In the genomic region with DNA sequence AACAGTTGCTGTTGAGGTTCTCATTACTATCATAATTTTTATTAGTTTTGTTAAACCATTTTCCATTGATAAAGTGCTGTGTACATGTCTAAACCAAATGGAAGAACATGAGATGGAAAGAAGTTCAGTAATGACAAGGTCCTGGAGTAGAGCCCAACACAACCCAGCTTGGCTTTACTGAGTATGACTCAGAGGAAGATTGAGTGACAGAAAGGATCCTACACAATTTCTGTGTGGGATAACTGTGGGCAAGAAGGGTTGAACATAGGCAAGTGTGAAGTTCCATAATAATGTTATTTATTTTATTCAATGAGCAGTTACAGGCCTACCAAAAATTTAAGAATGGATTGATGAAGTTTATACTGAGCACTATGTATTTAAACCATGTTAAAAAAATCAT, we compare ENCODE assay signal across 2 cellular contexts.
TF ChIP-seq lines count a peak whose summit lies in the region.

No MANE protein-coding gene starts in this region.

TF ChIP-seq in SK-N-SH, 30 proteins besides CTCF, POLR2A, EP300 and RAD21 (continued from another document):
- TF ChIP-seq, protein P1, sequence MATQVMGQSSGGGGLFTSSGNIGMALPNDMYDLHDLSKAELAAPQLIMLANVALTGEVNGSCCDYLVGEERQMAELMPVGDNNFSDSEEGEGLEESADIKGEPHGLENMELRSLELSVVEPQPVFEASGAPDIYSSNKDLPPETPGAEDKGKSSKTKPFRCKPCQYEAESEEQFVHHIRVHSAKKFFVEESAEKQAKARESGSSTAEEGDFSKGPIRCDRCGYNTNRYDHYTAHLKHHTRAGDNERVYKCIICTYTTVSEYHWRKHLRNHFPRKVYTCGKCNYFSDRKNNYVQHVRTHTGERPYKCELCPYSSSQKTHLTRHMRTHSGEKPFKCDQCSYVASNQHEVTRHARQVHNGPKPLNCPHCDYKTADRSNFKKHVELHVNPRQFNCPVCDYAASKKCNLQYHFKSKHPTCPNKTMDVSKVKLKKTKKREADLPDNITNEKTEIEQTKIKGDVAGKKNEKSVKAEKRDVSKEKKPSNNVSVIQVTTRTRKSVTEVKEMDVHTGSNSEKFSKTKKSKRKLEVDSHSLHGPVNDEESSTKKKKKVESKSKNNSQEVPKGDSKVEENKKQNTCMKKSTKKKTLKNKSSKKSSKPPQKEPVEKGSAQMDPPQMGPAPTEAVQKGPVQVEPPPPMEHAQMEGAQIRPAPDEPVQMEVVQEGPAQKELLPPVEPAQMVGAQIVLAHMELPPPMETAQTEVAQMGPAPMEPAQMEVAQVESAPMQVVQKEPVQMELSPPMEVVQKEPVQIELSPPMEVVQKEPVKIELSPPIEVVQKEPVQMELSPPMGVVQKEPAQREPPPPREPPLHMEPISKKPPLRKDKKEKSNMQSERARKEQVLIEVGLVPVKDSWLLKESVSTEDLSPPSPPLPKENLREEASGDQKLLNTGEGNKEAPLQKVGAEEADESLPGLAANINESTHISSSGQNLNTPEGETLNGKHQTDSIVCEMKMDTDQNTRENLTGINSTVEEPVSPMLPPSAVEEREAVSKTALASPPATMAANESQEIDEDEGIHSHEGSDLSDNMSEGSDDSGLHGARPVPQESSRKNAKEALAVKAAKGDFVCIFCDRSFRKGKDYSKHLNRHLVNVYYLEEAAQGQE (IDR thresholded peaks at IDR 0.05; ENCODE audit: low read depth, low read length) = no peak
- TF ChIP-seq NFIC (IDR thresholded peaks at IDR 0.05; ENCODE audit: borderline replicate concordance) (peak; percentile 35), MEF2A (IDR thresholded peaks at IDR 0.05; ENCODE audit: borderline replicate concordance, low read depth) (no peak), FOXJ3 (CRISPR knock-in tag; IDR thresholded peaks at IDR 0.05) (no peak), FOSL2 (IDR thresholded peaks at IDR 0.05; ENCODE audit: borderline replicate concordance, low read depth) (peak; percentile 42), FOXM1 (IDR thresholded peaks at IDR 0.05; ENCODE audit: low read depth) (no peak), ELF1 (IDR thresholded peaks at IDR 0.05) (no peak), TAF1 (IDR thresholded peaks at IDR 0.05; ENCODE audit: borderline replicate concordance, low read depth, low read length) (no peak)
- TF ChIP-seq, protein P2, sequence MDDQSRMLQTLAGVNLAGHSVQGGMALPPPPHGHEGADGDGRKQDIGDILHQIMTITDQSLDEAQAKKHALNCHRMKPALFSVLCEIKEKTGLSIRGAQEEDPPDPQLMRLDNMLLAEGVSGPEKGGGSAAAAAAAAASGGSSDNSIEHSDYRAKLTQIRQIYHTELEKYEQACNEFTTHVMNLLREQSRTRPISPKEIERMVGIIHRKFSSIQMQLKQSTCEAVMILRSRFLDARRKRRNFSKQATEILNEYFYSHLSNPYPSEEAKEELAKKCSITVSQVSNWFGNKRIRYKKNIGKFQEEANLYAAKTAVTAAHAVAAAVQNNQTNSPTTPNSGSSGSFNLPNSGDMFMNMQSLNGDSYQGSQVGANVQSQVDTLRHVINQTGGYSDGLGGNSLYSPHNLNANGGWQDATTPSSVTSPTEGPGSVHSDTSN (IDR thresholded peaks at IDR 0.05) = peak; percentile 71
- TF ChIP-seq, protein P3, sequence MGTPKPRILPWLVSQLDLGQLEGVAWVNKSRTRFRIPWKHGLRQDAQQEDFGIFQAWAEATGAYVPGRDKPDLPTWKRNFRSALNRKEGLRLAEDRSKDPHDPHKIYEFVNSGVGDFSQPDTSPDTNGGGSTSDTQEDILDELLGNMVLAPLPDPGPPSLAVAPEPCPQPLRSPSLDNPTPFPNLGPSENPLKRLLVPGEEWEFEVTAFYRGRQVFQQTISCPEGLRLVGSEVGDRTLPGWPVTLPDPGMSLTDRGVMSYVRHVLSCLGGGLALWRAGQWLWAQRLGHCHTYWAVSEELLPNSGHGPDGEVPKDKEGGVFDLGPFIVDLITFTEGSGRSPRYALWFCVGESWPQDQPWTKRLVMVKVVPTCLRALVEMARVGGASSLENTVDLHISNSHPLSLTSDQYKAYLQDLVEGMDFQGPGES (IDR thresholded peaks at IDR 0.05; ENCODE audit: low read depth, low read length) = no peak
- TF ChIP-seq, protein P4, sequence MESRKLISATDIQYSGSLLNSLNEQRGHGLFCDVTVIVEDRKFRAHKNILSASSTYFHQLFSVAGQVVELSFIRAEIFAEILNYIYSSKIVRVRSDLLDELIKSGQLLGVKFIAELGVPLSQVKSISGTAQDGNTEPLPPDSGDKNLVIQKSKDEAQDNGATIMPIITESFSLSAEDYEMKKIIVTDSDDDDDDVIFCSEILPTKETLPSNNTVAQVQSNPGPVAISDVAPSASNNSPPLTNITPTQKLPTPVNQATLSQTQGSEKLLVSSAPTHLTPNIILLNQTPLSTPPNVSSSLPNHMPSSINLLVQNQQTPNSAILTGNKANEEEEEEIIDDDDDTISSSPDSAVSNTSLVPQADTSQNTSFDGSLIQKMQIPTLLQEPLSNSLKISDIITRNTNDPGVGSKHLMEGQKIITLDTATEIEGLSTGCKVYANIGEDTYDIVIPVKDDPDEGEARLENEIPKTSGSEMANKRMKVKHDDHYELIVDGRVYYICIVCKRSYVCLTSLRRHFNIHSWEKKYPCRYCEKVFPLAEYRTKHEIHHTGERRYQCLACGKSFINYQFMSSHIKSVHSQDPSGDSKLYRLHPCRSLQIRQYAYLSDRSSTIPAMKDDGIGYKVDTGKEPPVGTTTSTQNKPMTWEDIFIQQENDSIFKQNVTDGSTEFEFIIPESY (IDR thresholded peaks at IDR 0.05; ENCODE audit: borderline replicate concordance, low read depth) = no peak
- TF ChIP-seq, protein P5, sequence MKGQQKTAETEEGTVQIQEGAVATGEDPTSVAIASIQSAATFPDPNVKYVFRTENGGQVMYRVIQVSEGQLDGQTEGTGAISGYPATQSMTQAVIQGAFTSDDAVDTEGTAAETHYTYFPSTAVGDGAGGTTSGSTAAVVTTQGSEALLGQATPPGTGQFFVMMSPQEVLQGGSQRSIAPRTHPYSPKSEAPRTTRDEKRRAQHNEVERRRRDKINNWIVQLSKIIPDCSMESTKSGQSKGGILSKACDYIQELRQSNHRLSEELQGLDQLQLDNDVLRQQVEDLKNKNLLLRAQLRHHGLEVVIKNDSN (IDR thresholded peaks at IDR 0.05; ENCODE audit: borderline replicate concordance, low read depth) = no peak

TF ChIP-seq in SK-N-SH treated with all-trans-retinoic acid at 6 μM for 48 hours, 23 proteins besides CTCF, POLR2A, EP300 and RAD21 (continued from another document):
- TF ChIP-seq, protein P6, sequence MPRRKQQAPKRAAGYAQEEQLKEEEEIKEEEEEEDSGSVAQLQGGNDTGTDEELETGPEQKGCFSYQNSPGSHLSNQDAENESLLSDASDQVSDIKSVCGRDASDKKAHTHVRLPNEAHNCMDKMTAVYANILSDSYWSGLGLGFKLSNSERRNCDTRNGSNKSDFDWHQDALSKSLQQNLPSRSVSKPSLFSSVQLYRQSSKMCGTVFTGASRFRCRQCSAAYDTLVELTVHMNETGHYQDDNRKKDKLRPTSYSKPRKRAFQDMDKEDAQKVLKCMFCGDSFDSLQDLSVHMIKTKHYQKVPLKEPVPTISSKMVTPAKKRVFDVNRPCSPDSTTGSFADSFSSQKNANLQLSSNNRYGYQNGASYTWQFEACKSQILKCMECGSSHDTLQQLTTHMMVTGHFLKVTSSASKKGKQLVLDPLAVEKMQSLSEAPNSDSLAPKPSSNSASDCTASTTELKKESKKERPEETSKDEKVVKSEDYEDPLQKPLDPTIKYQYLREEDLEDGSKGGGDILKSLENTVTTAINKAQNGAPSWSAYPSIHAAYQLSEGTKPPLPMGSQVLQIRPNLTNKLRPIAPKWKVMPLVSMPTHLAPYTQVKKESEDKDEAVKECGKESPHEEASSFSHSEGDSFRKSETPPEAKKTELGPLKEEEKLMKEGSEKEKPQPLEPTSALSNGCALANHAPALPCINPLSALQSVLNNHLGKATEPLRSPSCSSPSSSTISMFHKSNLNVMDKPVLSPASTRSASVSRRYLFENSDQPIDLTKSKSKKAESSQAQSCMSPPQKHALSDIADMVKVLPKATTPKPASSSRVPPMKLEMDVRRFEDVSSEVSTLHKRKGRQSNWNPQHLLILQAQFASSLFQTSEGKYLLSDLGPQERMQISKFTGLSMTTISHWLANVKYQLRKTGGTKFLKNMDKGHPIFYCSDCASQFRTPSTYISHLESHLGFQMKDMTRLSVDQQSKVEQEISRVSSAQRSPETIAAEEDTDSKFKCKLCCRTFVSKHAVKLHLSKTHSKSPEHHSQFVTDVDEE (CRISPR knock-in tag; IDR thresholded peaks at IDR 0.05) = no peak
- TF ChIP-seq SNAI2 (CRISPR knock-in tag; IDR thresholded peaks at IDR 0.05) = no peak
- TF ChIP-seq CSDC2 (CRISPR knock-in tag; IDR thresholded peaks at IDR 0.05) = no peak
- TF ChIP-seq, protein P7, sequence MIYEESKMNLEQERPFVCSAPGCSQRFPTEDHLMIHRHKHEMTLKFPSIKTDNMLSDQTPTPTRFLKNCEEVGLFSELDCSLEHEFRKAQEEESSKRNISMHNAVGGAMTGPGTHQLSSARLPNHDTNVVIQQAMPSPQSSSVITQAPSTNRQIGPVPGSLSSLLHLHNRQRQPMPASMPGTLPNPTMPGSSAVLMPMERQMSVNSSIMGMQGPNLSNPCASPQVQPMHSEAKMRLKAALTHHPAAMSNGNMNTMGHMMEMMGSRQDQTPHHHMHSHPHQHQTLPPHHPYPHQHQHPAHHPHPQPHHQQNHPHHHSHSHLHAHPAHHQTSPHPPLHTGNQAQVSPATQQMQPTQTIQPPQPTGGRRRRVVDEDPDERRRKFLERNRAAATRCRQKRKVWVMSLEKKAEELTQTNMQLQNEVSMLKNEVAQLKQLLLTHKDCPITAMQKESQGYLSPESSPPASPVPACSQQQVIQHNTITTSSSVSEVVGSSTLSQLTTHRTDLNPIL (CRISPR knock-in tag; IDR thresholded peaks at IDR 0.05; ENCODE audit: low read depth) = no peak
- TF ChIP-seq ZC3H10 (CRISPR knock-in tag; IDR thresholded peaks at IDR 0.05) = no peak
- no peak for TF ChIP-seq ZFP3 (CRISPR knock-in tag; IDR thresholded peaks at IDR 0.05)
- TF ChIP-seq ZNF565 (CRISPR knock-in tag; conservative IDR thresholded peaks at IDR 0.05; ENCODE audit: low read depth) = no peak
- TF ChIP-seq, protein P8, sequence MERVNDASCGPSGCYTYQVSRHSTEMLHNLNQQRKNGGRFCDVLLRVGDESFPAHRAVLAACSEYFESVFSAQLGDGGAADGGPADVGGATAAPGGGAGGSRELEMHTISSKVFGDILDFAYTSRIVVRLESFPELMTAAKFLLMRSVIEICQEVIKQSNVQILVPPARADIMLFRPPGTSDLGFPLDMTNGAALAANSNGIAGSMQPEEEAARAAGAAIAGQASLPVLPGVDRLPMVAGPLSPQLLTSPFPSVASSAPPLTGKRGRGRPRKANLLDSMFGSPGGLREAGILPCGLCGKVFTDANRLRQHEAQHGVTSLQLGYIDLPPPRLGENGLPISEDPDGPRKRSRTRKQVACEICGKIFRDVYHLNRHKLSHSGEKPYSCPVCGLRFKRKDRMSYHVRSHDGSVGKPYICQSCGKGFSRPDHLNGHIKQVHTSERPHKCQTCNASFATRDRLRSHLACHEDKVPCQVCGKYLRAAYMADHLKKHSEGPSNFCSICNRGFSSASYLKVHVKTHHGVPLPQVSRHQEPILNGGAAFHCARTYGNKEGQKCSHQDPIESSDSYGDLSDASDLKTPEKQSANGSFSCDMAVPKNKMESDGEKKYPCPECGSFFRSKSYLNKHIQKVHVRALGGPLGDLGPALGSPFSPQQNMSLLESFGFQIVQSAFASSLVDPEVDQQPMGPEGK (CRISPR knock-in tag; IDR thresholded peaks at IDR 0.05; ENCODE audit: borderline replicate concordance) = no peak
- TF ChIP-seq, protein P9, sequence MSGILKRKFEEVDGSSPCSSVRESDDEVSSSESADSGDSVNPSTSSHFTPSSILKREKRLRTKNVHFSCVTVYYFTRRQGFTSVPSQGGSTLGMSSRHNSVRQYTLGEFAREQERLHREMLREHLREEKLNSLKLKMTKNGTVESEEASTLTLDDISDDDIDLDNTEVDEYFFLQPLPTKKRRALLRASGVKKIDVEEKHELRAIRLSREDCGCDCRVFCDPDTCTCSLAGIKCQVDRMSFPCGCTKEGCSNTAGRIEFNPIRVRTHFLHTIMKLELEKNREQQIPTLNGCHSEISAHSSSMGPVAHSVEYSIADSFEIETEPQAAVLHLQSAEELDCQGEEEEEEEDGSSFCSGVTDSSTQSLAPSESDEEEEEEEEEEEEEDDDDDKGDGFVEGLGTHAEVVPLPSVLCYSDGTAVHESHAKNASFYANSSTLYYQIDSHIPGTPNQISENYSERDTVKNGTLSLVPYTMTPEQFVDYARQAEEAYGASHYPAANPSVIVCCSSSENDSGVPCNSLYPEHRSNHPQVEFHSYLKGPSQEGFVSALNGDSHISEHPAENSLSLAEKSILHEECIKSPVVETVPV (CRISPR knock-in tag; IDR thresholded peaks at IDR 0.05) = no peak
